ENCODE assay signal across 16 cellular contexts in genomic region chr16:10617662-10618420, GRCh38. TPM values are rescaled to one million over a fixed set of nuclear protein-coding genes. Genes with fewer than 3 reads are reported as not detected.
DNase-seq lines count a peak whose midpoint lies in the region; ATAC-seq and TF ChIP-seq lines count a peak whose summit lies in the region.
"Had no signal": no experiment of that assay in that cellular context is flagged by ENCODE, and none has a peak within 500 bp of the region (broad histone marks: within the 10 kb centered on the region; RNA-seq: fewer than 3 reads in every experiment).

No MANE protein-coding gene starts in this region.

- no peak for ATAC-seq in heart right ventricle
- no peak for ATAC-seq in right cardiac atrium
- no peak for ATAC-seq in upper lobe of left lung (ENCODE audit: low FRiP score in 2 of 2)
- ATAC-seq in HG03432 (IDR thresholded peaks at IDR 0.05; ENCODE audit: unreplicated experiment), result no peak
- no peak for ATAC-seq in GM18505 (IDR thresholded peaks at IDR 0.05; ENCODE audit: unreplicated experiment)
- ATAC-seq: activated CD4-positive, alpha-beta T cell treated with anti-CD3 and anti-CD28 coated beads for 36 hours had no signal

- CTCF ChIA-PET in RWPE1 (lab: Yijun Ruan, JAX), result interaction anchor here (1.0 to 1.5 kb wide), 4 partner anchors 12 to 39 kb away, joined by 3 to 9 read pairs (median 3); partner anchors contain the start of gene EMP2

- H3K4me1 ChIP-seq in heart right ventricle, result peaks cover 10 to 45% (median 33%) of the 10 kb centered on the region in 9 donors
- peaks cover 5% of the 10 kb centered on the region for H3K4me1 ChIP-seq in right cardiac atrium (ENCODE audit: control insufficient read depth, insufficient read depth, low read length)
- H3K4me1 ChIP-seq in hepatocyte (ENCODE audit: insufficient read depth), result peaks cover 23% of the 10 kb centered on the region
- peaks cover 23 to 42% (median 35%) of the 10 kb centered on the region in 4 donors for H3K4me1 ChIP-seq in upper lobe of left lung

- H3K4me3 ChIP-seq in heart right ventricle (no peak overlapping the region), right cardiac atrium (ENCODE audit: low read length) (no peak overlapping the region), hepatocyte (no peak overlapping the region), upper lobe of left lung (peak overlapping the region in 1 of 4 donors; percentile 25)
- H3K4me3 ChIP-seq: Peyer's patch had no signal

- peak overlapping the region; percentile 39 for H3K4me2 ChIP-seq in hepatocyte

- DNase-seq in heart right ventricle (no peak), right cardiac atrium (no peak), RWPE1 (ENCODE audit: low spot score) (peak; percentile 73), hepatocyte (ENCODE audit: low spot score) (no peak), upper lobe of left lung (no peak), OCI-M1 (lab: John Stamatoyannopoulos, UW) (no peak)
- DNase-seq: activated CD4-positive, alpha-beta T cell treated with anti-CD3 and anti-CD28 coated beads for 36 hours; activated T-cell treated with anti-CD3 and anti-CD28 coated beads, Interleukin-2, amount 50 U/mL, for 1 hour; NCI-H2081 treated with DMSO at 0.1 percent for 48 hours; stimulated activated CD4-positive, alpha-beta T cell treated with anti-CD3 and anti-CD28 coated beads, Interleukin-12 subunit alpha, Interleukin-12 subunit beta, amount 100 ng/mL, for 4 hours had no signal

- POLR2A ChIA-PET in RWPE1 (lab: Yijun Ruan, JAX; ENCODE audit: low non-redundant PET), result interaction anchor here (0.5 to 1.6 kb wide), 4 partner anchors 37 to 991 kb away, joined by 3 to 10 read pairs (median 6); partner anchors contain the start of gene EMP2

- 72 to 73% methylated on average over 12 of the region's 12 CpGs for WGBS in heart right ventricle, 2 donors
- 67% methylated on average over 12 of the region's 12 CpGs for WGBS in right cardiac atrium
- 82% methylated on average over 12 of the region's 12 CpGs for WGBS in hepatocyte (ENCODE audit: low lambda C conversion rate, missing lambda C conversion rate)
- 61 to 68% methylated on average over 12 of the region's 12 CpGs for WGBS in upper lobe of left lung, 2 donors

- no peaks in the 10 kb centered on the region for H3K79me2 ChIP-seq in hepatocyte

- H3K27me3 ChIP-seq in heart right ventricle (no peaks in the 10 kb centered on the region), right cardiac atrium (ENCODE audit: control insufficient read depth, insufficient read depth) (no peaks in the 10 kb centered on the region), hepatocyte (no peaks in the 10 kb centered on the region), upper lobe of left lung (no peaks in the 10 kb centered on the region)
- H3K27me3 ChIP-seq: Peyer's patch had no signal

- intact Hi-C loops in heart right ventricle (cut with DNase I) (loop anchor here in 6 of 10 donors (2.0 to 10.0 kb wide), 4 partner anchors 36 to 117 kb away; partner anchors contain the start of gene EMP2 (in 3 of the 6)), right cardiac atrium (cut with DNase I) (loop anchor here in 3 of 4 donors (2.0 to 10.0 kb wide), 4 partner anchors 36 to 63 kb away; partner anchors contain the start of gene EMP2 (in 2 of the 3))

- no peak overlapping the region for H2AFZ ChIP-seq in hepatocyte

- H3K9me2 ChIP-seq in hepatocyte (replicated peaks; ENCODE audit: insufficient read depth), result no peaks in the 10 kb centered on the region

- no peak for TF ChIP-seq POLR2A in upper lobe of left lung (IDR thresholded peaks at IDR 0.05)
- TF ChIP-seq POLR2A in GM18505 (IDR thresholded peaks at IDR 0.05; ENCODE audit: borderline replicate concordance, extremely low read depth, insufficient read depth, insufficient read length), result no peak

- no peaks in the 10 kb centered on the region for H3K9me3 ChIP-seq in heart right ventricle
- no peaks in the 10 kb centered on the region for H3K9me3 ChIP-seq in right cardiac atrium (ENCODE audit: control insufficient read depth, low read length)
- H3K9me3 ChIP-seq in hepatocyte (ENCODE audit: low read depth), result no peaks in the 10 kb centered on the region
- H3K9me3 ChIP-seq in upper lobe of left lung, result no peaks in the 10 kb centered on the region
- H3K9me3 ChIP-seq: neutrophil, Peyer's patch had no signal

- H3K27ac ChIP-seq in heart right ventricle, result peak overlapping the region in 7 of 10 donors; percentile 63 to 87 (median 70)
- H3K27ac ChIP-seq in right cardiac atrium (ENCODE audit: low read length), result no peak overlapping the region
- peak overlapping the region; percentile 92 for H3K27ac ChIP-seq in RWPE1
- no peak overlapping the region for H3K27ac ChIP-seq in hepatocyte
- H3K27ac ChIP-seq in upper lobe of left lung, result peak overlapping the region; percentile 75 to 89 (median 87)
- H3K27ac ChIP-seq: HL-60, neutrophil had no signal

- TF ChIP-seq CTCF in heart right ventricle (IDR thresholded peaks at IDR 0.05) (peak in 1 of 9 donors; percentile 1), RWPE1 (conservative IDR thresholded peaks at IDR 0.05; ENCODE audit: low read depth) (no peak), hepatocyte (IDR thresholded peaks at IDR 0.05; ENCODE audit: poor library complexity) (no peak), upper lobe of left lung (IDR thresholded peaks at IDR 0.05) (no peak)

- no peak for TF ChIP-seq EP300 in upper lobe of left lung (IDR thresholded peaks at IDR 0.05)

- no peaks in the 10 kb centered on the region for H4K20me1 ChIP-seq in hepatocyte (ENCODE audit: insufficient read depth, poor library complexity, severe bottlenecking)

- H3K36me3 ChIP-seq in heart right ventricle, result no peaks in the 10 kb centered on the region
- H3K36me3 ChIP-seq in hepatocyte (replicated peaks; ENCODE audit: insufficient read depth, low read depth), result no peaks in the 10 kb centered on the region
- no peaks in the 10 kb centered on the region for H3K36me3 ChIP-seq in upper lobe of left lung
- H3K36me3 ChIP-seq: neutrophil, Peyer's patch had no signal

RNA-seq across cellular contexts. Expression of gene EMP2, which starts 37.4 kb away (rescaled TPM):
- 100 to 1,000 TPM in 1 of 10 donors, 10 to 100 TPM in 9; 44.6 to 108 (median 62.0) TPM for total RNA-seq in heart right ventricle
- polyA plus RNA-seq in heart right ventricle, result 10 to 100 TPM; 36.1 to 40.9 TPM
- total RNA-seq in right cardiac atrium, result 10 to 100 TPM; 66.0 to 85.0 (median 74.3) TPM
- polyA plus RNA-seq in right cardiac atrium, result 34.4 TPM
- total RNA-seq in hepatocyte, result 23.4 and 29.1 TPM in 2 replicates
- polyA plus RNA-seq in hepatocyte, result 93.4 and 147 TPM in 2 replicates
- total RNA-seq in upper lobe of left lung, result 1,000 to 10,000 TPM in 1 of 6 donors, 100 to 1,000 TPM in 5; 261 to 1,020 (median 640) TPM
- total RNA-seq: activated CD4-positive, alpha-beta T cell treated with anti-CD3 and anti-CD28 coated beads for 36 hours; T-helper 1 cell treated with Interleukin-12 subunit alpha and Interleukin-12 subunit beta and Interleukin-4 antibody, amounts not matched to agents 30 ng/mL and 1 ng/mL, for 36 hours had no signal

Comparison
In these comparisons a context has a peak if more than half of its experiments do, and no peak if none do; other contexts are left out.
1. H3K27ac ChIP-seq: peak in heart right ventricle (7 of 10), RWPE1 (single experiment) and upper lobe of left lung (4 of 4); none in right cardiac atrium (single experiment) and hepatocyte (single experiment).